Comparison of ENCODE assay signal across 27 cellular contexts in genomic region chr13:76570485-76570884, GRCh38.
DNase-seq lines count a peak whose midpoint lies in the region; ATAC-seq, FAIRE-seq and TF ChIP-seq lines count a peak whose summit lies in the region.
"Had no signal": no experiment of that assay in that cellular context is flagged by ENCODE, and none has a peak within 500 bp of the region (broad histone marks: within the 10 kb centered on the region; RNA-seq: fewer than 3 reads in every experiment).

No MANE protein-coding gene starts in this region.

- no peak overlapping the region for H2AFZ ChIP-seq in endothelial cell of umbilical vein (ENCODE audit: low read depth, low read length)

- DNase-seq in Ammon's horn (ENCODE audit: low spot score) = peak; percentile 62
- peak; percentile 9 for DNase-seq in endothelial cell of umbilical vein (ENCODE audit: low read depth, low spot score)
- DNase-seq in midbrain (lab: John Stamatoyannopoulos, UW) = peak; percentile 53
- DNase-seq in left lobe of liver (ENCODE audit: low spot score) = no peak
- DNase-seq in adrenal gland = no peak
- no peak for DNase-seq in NCI-H2227 (lab: John Stamatoyannopoulos, UW; ENCODE audit: unreplicated experiment)
- DNase-seq: activated CD8-positive, alpha-beta T cell treated with anti-CD3 and anti-CD28 coated beads, Interleukin-2, amount 10 ng/mL, durations not matched to agents 7 days and 5 days; activated effector memory CD4-positive, alpha-beta T cell treated with Interleukin-2 at 50 U/mL for 16 hours; activated naive CD8-positive, alpha-beta T cell treated with anti-CD3 and anti-CD28 coated beads for 36 hours; CD4-positive, alpha-beta memory T cell; central memory CD4-positive, alpha-beta T cell; kidney glomerular epithelial cell; NCI-H1417 treated with DMSO at 0.1 percent for 48 hours; NCI-H2081; NCI-H226; NCI-H748 treated with DMSO at 0.1 percent for 48 hours; stimulated activated CD4-positive, alpha-beta T cell treated with anti-CD3 and anti-CD28 coated beads, Interleukin-15, amount 100 ng/mL, for 24 hours; stimulated activated naive CD8-positive, alpha-beta T cell treated with anti-CD3 and anti-CD28 coated beads, Interleukin-15, Interleukin-2, amounts not matched to agents 100 U/mL and 50 U/mL, for 24 hours had no signal

- H3K9ac ChIP-seq in HUES64 (ENCODE audit: low read depth, low read length) = no peak overlapping the region
- H3K9ac ChIP-seq in endothelial cell of umbilical vein (replicated peaks; ENCODE audit: extremely low read depth, insufficient read depth, low read length) = no peak overlapping the region

- H4K20me1 ChIP-seq in endothelial cell of umbilical vein (replicated peaks; ENCODE audit: control insufficient read depth, extremely low read depth, insufficient read depth, low read length) = no peaks in the 10 kb centered on the region

- no peaks in the 10 kb centered on the region for H3K27me3 ChIP-seq in HUES64 (ENCODE audit: insufficient read depth, low read length)
- no peaks in the 10 kb centered on the region for H3K27me3 ChIP-seq in endothelial cell of umbilical vein (ENCODE audit: control insufficient read depth in 2 of 2, insufficient read depth in 2 of 2, low read length in 2 of 2)
- H3K27me3 ChIP-seq in adrenal gland = no peaks in the 10 kb centered on the region
- H3K27me3 ChIP-seq: neutrophil, SJSA1, vagina had no signal

- no peak overlapping the region for H3K4me2 ChIP-seq in endothelial cell of umbilical vein (ENCODE audit: insufficient read depth, low read length)

- H3K4me1 ChIP-seq in HUES64 (ENCODE audit: insufficient read depth, low read length) = peaks cover 19% of the 10 kb centered on the region
- no peaks in the 10 kb centered on the region for H3K4me1 ChIP-seq in endothelial cell of umbilical vein (ENCODE audit: control insufficient read depth, extremely low read depth, insufficient read depth, low read length)
- H3K4me1 ChIP-seq in adrenal gland (replicated peaks in 1 of 2) = no peaks in the 10 kb centered on the region
- H3K4me1 ChIP-seq: SJSA1, vagina had no signal

- no peak for FAIRE-seq in endothelial cell of umbilical vein (lab: Jason Lieb, UNC)
- FAIRE-seq: A204.1, astrocyte, H54 had no signal

- CTCF ChIA-PET in endothelial cell of umbilical vein (lab: Charles Lee) = interaction anchor here (1.3 kb wide), 1 partner anchor 16 kb away, joined by 4 read pairs; no protein-coding TSS in a partner anchor

- BruUV-seq in endothelial cell of umbilical vein (replicated peaks; lab: Mats Ljungman, UMichigan) = no TSS peak

- no peaks in the 10 kb centered on the region for H3K36me3 ChIP-seq in HUES64 (ENCODE audit: insufficient read depth, low read length)
- H3K36me3 ChIP-seq in endothelial cell of umbilical vein (ENCODE audit: control insufficient read depth in 2 of 2, extremely low read depth in 1 of 2, insufficient read depth in 2 of 2, low read length in 2 of 2) = no peaks in the 10 kb centered on the region
- H3K36me3 ChIP-seq in adrenal gland (replicated peaks in 1 of 2) = no peaks in the 10 kb centered on the region
- H3K36me3 ChIP-seq: neutrophil, SJSA1, thoracic aorta, vagina had no signal

- intact Hi-C loops in endothelial cell of umbilical vein (cut with micrococcal nuclease) (no loop called here), adrenal gland (cut with DNase I) (no loop called here)

- dilution Hi-C loops in endothelial cell of umbilical vein (cut with MboI; ENCODE audit: extremely low pct_ligation_motif_present, low sequenced_read_pairs) = no loop called here

- peak overlapping the region; percentile 69; the same call in 1 of the 2 replicates for H3K27ac ChIP-seq in HUES64 (ENCODE audit: low read depth, low read length)
- H3K27ac ChIP-seq in endothelial cell of umbilical vein (ENCODE audit: insufficient read depth, low read depth, low read length) = no peak overlapping the region
- H3K27ac ChIP-seq in adrenal gland = no peak overlapping the region
- H3K27ac ChIP-seq: neutrophil, SJSA1, thoracic aorta, vagina had no signal

- TF ChIP-seq CTCF in endothelial cell of umbilical vein (IDR thresholded peaks at IDR 0.05; ENCODE audit: extremely low read depth in 1 of 2, insufficient read depth in 1 of 2, low read depth in 1 of 2, low read length in 2 of 2) (no peak), adrenal gland (IDR thresholded peaks at IDR 0.05) (no peak)

- no peaks in the 10 kb centered on the region for H3K9me1 ChIP-seq in endothelial cell of umbilical vein (replicated peaks; ENCODE audit: control insufficient read depth, extremely low read depth, insufficient read depth, low read length)

- no peaks in the 10 kb centered on the region for H3K79me2 ChIP-seq in endothelial cell of umbilical vein (ENCODE audit: control insufficient read depth, insufficient read depth, low read length)

- WGBS in HUES64 = 81% methylated on average over 1 of the region's 1 CpG
- WGBS in adrenal gland, 4 donors = 64 to 87% (median 70%) methylated on average over 1 of the region's 1 CpG

- POLR2A ChIA-PET in endothelial cell of umbilical vein (lab: Charles Lee) = no interaction called here

- no peak for ATAC-seq in GM21529 (IDR thresholded peaks at IDR 0.05; ENCODE audit: unreplicated experiment)
- ATAC-seq in left lobe of liver = no peak
- ATAC-seq: activated CD8-positive, alpha-beta T cell treated with anti-CD3 and anti-CD28 coated beads, Interleukin-2, amount 10 ng/mL, durations not matched to agents 7 days and 5 days; stimulated activated naive CD8-positive, alpha-beta T cell treated with anti-CD3 and anti-CD28 coated beads, Interleukin-15, Interleukin-2, amounts not matched to agents 100 U/mL and 50 U/mL, for 24 hours had no signal

- peaks cover 11% of the 10 kb centered on the region; the same call in 1 of the 2 replicates for H3K9me3 ChIP-seq in HUES64 (ENCODE audit: insufficient read depth, low read depth, low read length)
- H3K9me3 ChIP-seq in endothelial cell of umbilical vein (replicated peaks; ENCODE audit: control insufficient read depth, insufficient read depth, low read length) = no peaks in the 10 kb centered on the region
- no peaks in the 10 kb centered on the region for H3K9me3 ChIP-seq in adrenal gland (replicated peaks in 1 of 3)
- H3K9me3 ChIP-seq: neutrophil, SJSA1, thoracic aorta, vagina had no signal

- TF ChIP-seq POLR2A in endothelial cell of umbilical vein (IDR thresholded peaks at IDR 0.05; ENCODE audit: low read depth, low read length) (no peak), adrenal gland (IDR thresholded peaks at IDR 0.05) (no peak)

- H3K4me3 ChIP-seq in HUES64 (ENCODE audit: low read length) = no peak overlapping the region
- no peak overlapping the region for H3K4me3 ChIP-seq in endothelial cell of umbilical vein (replicated peaks in 1 of 3; ENCODE audit: insufficient read depth in 1 of 3, low read depth in 1 of 3, low read length in 3 of 3)
- H3K4me3 ChIP-seq in adrenal gland = no peak overlapping the region
- H3K4me3 ChIP-seq: SJSA1, thoracic aorta, vagina had no signal

TF ChIP-seq in endothelial cell of umbilical vein, 7 proteins besides CTCF, POLR2A, EP300 and RAD21:
- TF ChIP-seq MAX (IDR thresholded peaks at IDR 0.05; ENCODE audit: insufficient read depth, insufficient read length) (no peak), EZH2 (IDR thresholded peaks at IDR 0.05; ENCODE audit: borderline replicate concordance, low read depth, low read length, severe bottlenecking) (no peak), FOS (IDR thresholded peaks at IDR 0.05; ENCODE audit: borderline replicate concordance, insufficient read depth, low read length) (no peak), JUN (IDR thresholded peaks at IDR 0.05; ENCODE audit: borderline replicate concordance, insufficient read depth, insufficient read length, low read depth) (no peak), POLR2AphosphoS5 (IDR thresholded peaks at IDR 0.05; ENCODE audit: insufficient read depth, low read depth, low read length) (no peak), MYC (IDR thresholded peaks at IDR 0.05; ENCODE audit: low read depth, low read length) (no peak), GATA2 (IDR thresholded peaks at IDR 0.05; ENCODE audit: insufficient read depth, insufficient read length, low read depth, low read length) (no peak)
TF ChIP-seq in endothelial cell of umbilical vein: peak in this region for 0.

Comparison
In these comparisons a context has a peak if more than half of its experiments do, and no peak if none do; other contexts are left out.
1. DNase-seq: peak in Ammon's horn (single experiment), endothelial cell of umbilical vein (single experiment) and midbrain (single experiment); none in left lobe of liver (single experiment), adrenal gland (0 of 7) and NCI-H2227 (single experiment).